8 cellular contexts compared by ENCODE assay signal in genomic region chr1:33429846-33430750, GRCh38. TPM values are rescaled to one million over a fixed set of nuclear protein-coding genes. Genes with fewer than 3 reads are reported as not detected.
DNase-seq lines count a peak whose midpoint lies in the region; ATAC-seq and TF ChIP-seq lines count a peak whose summit lies in the region.

No MANE protein-coding gene starts in this region.

- H3K9me3 Mint-ChIP-seq in CD14-positive monocyte = no peaks in the 10 kb centered on the region
- H3K9me3 Mint-ChIP-seq in natural killer cell = no peaks in the 10 kb centered on the region

- H3K4me1 Mint-ChIP-seq in CD14-positive monocyte (peaks cover 27% of the 10 kb centered on the region), natural killer cell (no peaks in the 10 kb centered on the region)

- TF ChIP-seq CTCF in CD14-positive monocyte (IDR thresholded peaks at IDR 0.05) = no peak
- no peak for TF ChIP-seq CTCF in GM20000 (IDR thresholded peaks at IDR 0.05; ENCODE audit: extremely low read depth, missing control alignments)
- TF ChIP-seq CTCF in epithelial cell of proximal tubule (conservative IDR thresholded peaks at IDR 0.05; ENCODE audit: low read depth, low read length) = no peak
- TF ChIP-seq CTCF in natural killer cell (IDR thresholded peaks at IDR 0.05) = no peak

- peak; percentile 1; the same call in 2 of the 3 replicates for ATAC-seq in SK-N-SH treated with all-trans-retinoic acid at 6 μM for 48 hours
- peak; percentile 4 to 36 (median 8) for ATAC-seq in natural killer cell
- no peak for ATAC-seq in HG03565 (IDR thresholded peaks at IDR 0.05; ENCODE audit: unreplicated experiment)
- ATAC-seq in GM18502 (IDR thresholded peaks at IDR 0.05; ENCODE audit: poor library complexity, unreplicated experiment) = no peak

- H3K27me3 Mint-ChIP-seq in CD14-positive monocyte (ENCODE audit: low read depth in 3 of 3) (no peaks in the 10 kb centered on the region), natural killer cell (ENCODE audit: low read depth in 2 of 2) (peaks cover 8 to 11% of the 10 kb centered on the region in 2 donors)

- DNase-seq in CD14-positive monocyte (ENCODE audit: low spot score) (peak; percentile 56), GM20000 (ENCODE audit: low spot score) (peak; percentile 59), epithelial cell of proximal tubule (ENCODE audit: low read depth) (no peak), natural killer cell (peak; percentile 18), GM19240 (ENCODE audit: insufficient read length, low spot score) (no peak)

- peak overlapping the region; percentile 72 for H3K4me3 ChIP-seq in epithelial cell of proximal tubule (ENCODE audit: low read depth, low read length)

- intact Hi-C loops in CD14-positive monocyte (cut with micrococcal nuclease) = loop anchor here in 1 of 2 donors (5.0 kb wide), 1 partner anchor 37 kb away; no protein-coding TSS in a partner anchor
- intact Hi-C loops in natural killer cell (cut with micrococcal nuclease) = no loop called here

- peaks cover 3 to 6% of the 10 kb centered on the region in 2 donors for H3K36me3 Mint-ChIP-seq in CD14-positive monocyte
- H3K36me3 Mint-ChIP-seq in natural killer cell = no peaks in the 10 kb centered on the region

- H3K27ac Mint-ChIP-seq in CD14-positive monocyte (peak overlapping the region in 1 of 7 donors; percentile 83), natural killer cell (no peak overlapping the region)

- H3K4me3 Mint-ChIP-seq in CD14-positive monocyte (no peak overlapping the region), natural killer cell (no peak overlapping the region)

TF ChIP-seq in SK-N-SH treated with all-trans-retinoic acid at 6 μM for 48 hours, 23 proteins besides CTCF, POLR2A, EP300 and RAD21:
- TF ChIP-seq ZFP3 (CRISPR knock-in tag; IDR thresholded peaks at IDR 0.05) (no peak), ESRRG (CRISPR knock-in tag; IDR thresholded peaks at IDR 0.05) (no peak), TSHZ2 (CRISPR knock-in tag; IDR thresholded peaks at IDR 0.05) (no peak), PATZ1 (CRISPR knock-in tag; IDR thresholded peaks at IDR 0.05; ENCODE audit: borderline replicate concordance) (no peak), ZNF8 (CRISPR knock-in tag; IDR thresholded peaks at IDR 0.05) (no peak), PPARA (CRISPR knock-in tag; IDR thresholded peaks at IDR 0.05; ENCODE audit: borderline replicate concordance) (no peak), BACH2 (CRISPR knock-in tag; IDR thresholded peaks at IDR 0.05; ENCODE audit: borderline replicate concordance) (no peak), TOX (CRISPR knock-in tag; IDR thresholded peaks at IDR 0.05; ENCODE audit: borderline replicate concordance) (no peak), ISL1 (CRISPR knock-in tag; IDR thresholded peaks at IDR 0.05) (no peak), ZNF70 (CRISPR knock-in tag; IDR thresholded peaks at IDR 0.05) (no peak), ZFP30 (CRISPR knock-in tag; IDR thresholded peaks at IDR 0.05) (no peak), OSR1 (CRISPR knock-in tag; IDR thresholded peaks at IDR 0.05) (no peak), ZNF565 (CRISPR knock-in tag; conservative IDR thresholded peaks at IDR 0.05; ENCODE audit: low read depth) (no peak), TCF4 (CRISPR knock-in tag; IDR thresholded peaks at IDR 0.05; ENCODE audit: borderline replicate concordance) (no peak), SNAI2 (CRISPR knock-in tag; IDR thresholded peaks at IDR 0.05) (no peak), RARB (CRISPR knock-in tag; IDR thresholded peaks at IDR 0.05) (no peak), ARNTL (CRISPR knock-in tag; IDR thresholded peaks at IDR 0.05; ENCODE audit: borderline replicate concordance, low read depth) (no peak), CSRNP3 (CRISPR knock-in tag; IDR thresholded peaks at IDR 0.05) (no peak)

RNA-seq across cellular contexts. Expression of gene PHC2, which starts 0.8 kb away (rescaled TPM):
- 10 to 100 TPM; 18.9 to 53.1 TPM for polyA plus RNA-seq in CD14-positive monocyte
- total RNA-seq in epithelial cell of proximal tubule = 140 and 203 TPM in 2 replicates
- total RNA-seq in natural killer cell = 10 to 100 TPM; 36.6 to 46.6 (median 39.5) TPM

RNA-seq across cellular contexts. Expression of gene ZSCAN20, which starts 42.3 kb away (rescaled TPM):
- polyA plus RNA-seq in CD14-positive monocyte = under 1 TPM; 0.29 TPM
- total RNA-seq in epithelial cell of proximal tubule (3.1 and 4.0 TPM in 2 replicates), natural killer cell (1 to 10 TPM in 2 of 3 donors, under 1 TPM in 1; 0.49 to 1.5 (median 1.0) TPM)

Comparison
In these comparisons a context has a peak if more than half of its experiments do, and no peak if none do; other contexts are left out.
1. DNase-seq: peak in CD14-positive monocyte (single experiment), GM20000 (single experiment) and natural killer cell (single experiment); none in epithelial cell of proximal tubule (single experiment) and GM19240 (single experiment).
2. ATAC-seq: peak in SK-N-SH treated with all-trans-retinoic acid at 6 μM for 48 hours (single experiment) and natural killer cell (3 of 3); none in HG03565 (single experiment) and GM18502 (single experiment).